ENCODE assay signal across 7 cellular contexts in genomic region chr16:29128732-29129457, GRCh38.
DNase-seq lines count a peak whose midpoint lies in the region; ATAC-seq and TF ChIP-seq lines count a peak whose summit lies in the region.
"Not testable (repeated sequence)": the region's sequence is repeated elsewhere in the genome, so short reads cannot be mapped to it uniquely, and the experiment has no call there.

No MANE protein-coding gene starts in this region.

- intact Hi-C loops in left ventricle myocardium inferior (cut with micrococcal nuclease); ovary (cut with DNase I): not testable (repeated sequence)

- not testable (repeated sequence) for TF ChIP-seq EP300 in ovary (IDR thresholded peaks at IDR 0.05); suprapubic skin (IDR thresholded peaks at IDR 0.05)

- DNase-seq in RWPE2 (ENCODE audit: low spot score): peak; percentile 40
- DNase-seq in left ventricle myocardium inferior: not testable (repeated sequence)
- peak; percentile 64 for DNase-seq in mesenteric fat pad (ENCODE audit: low spot score)
- DNase-seq in ovary: peak in 1 of 5 donors; percentile 47
- peak; percentile 53 to 68 for DNase-seq in suprapubic skin (ENCODE audit: low spot score in 2 of 2)

- 48% methylated on average over 20 of the region's 20 CpGs for WGBS in liver
- 58 to 73% (median 69%) methylated on average over 17 to 20 of the region's 20 CpGs for WGBS in ovary, 3 donors
- WGBS in suprapubic skin: 20% methylated on average over 1 of the region's 20 CpGs

- H2AFZ ChIP-seq in KMS-11 (ENCODE audit: low read depth): peak overlapping the region; percentile 59; the same call in 1 of the 2 replicates

- not testable (repeated sequence) for TF ChIP-seq CTCF in KMS-11 (conservative IDR thresholded peaks at IDR 0.05; ENCODE audit: low read depth, low read length); RWPE2 (IDR thresholded peaks at IDR 0.05; ENCODE audit: poor library complexity, severe bottlenecking); left ventricle myocardium inferior (IDR thresholded peaks at IDR 0.05; ENCODE audit: borderline replicate concordance); liver (IDR thresholded peaks at IDR 0.05; ENCODE audit: low read depth, low read length, missing input control); ovary (IDR thresholded peaks at IDR 0.05); suprapubic skin (IDR thresholded peaks at IDR 0.05)

- H3K9ac ChIP-seq in KMS-11 (peak overlapping the region; percentile 27; the same call in 1 of the 2 replicates), liver (ENCODE audit: low read depth in 1 of 2, low read length in 2 of 2) (peak overlapping the region; percentile 19 to 45)

- H3K27ac ChIP-seq in KMS-11 (peak overlapping the region; percentile 47; the same call in 1 of the 2 replicates), left ventricle myocardium inferior (replicated peaks) (peak overlapping the region; percentile 75), liver (ENCODE audit: low read depth in 1 of 2, low read length in 2 of 2) (peak overlapping the region; percentile 93 to 95), ovary (peak overlapping the region; percentile 59 to 88)
- not testable (repeated sequence) for H3K27ac ChIP-seq in RWPE2 (ENCODE audit: poor library complexity, severe bottlenecking); suprapubic skin

- not testable (repeated sequence) for TF ChIP-seq RAD21 in liver (IDR thresholded peaks at IDR 0.05)

- TF ChIP-seq POLR2A in ovary (IDR thresholded peaks at IDR 0.05); suprapubic skin (IDR thresholded peaks at IDR 0.05): not testable (repeated sequence)

- not testable (repeated sequence) for H3K9me3 ChIP-seq in RWPE2 (ENCODE audit: severe bottlenecking); left ventricle myocardium inferior (replicated peaks); liver (ENCODE audit: control insufficient read depth in 4 of 4, low read length in 3 of 4); ovary; suprapubic skin

- not testable (repeated sequence) for H3K36me3 ChIP-seq in KMS-11 (ENCODE audit: insufficient read depth); RWPE2 (ENCODE audit: low read depth); left ventricle myocardium inferior; liver (ENCODE audit: control insufficient read depth in 4 of 4, insufficient read depth in 3 of 4, low read depth in 1 of 4, low read length in 3 of 4); ovary; suprapubic skin

- not testable (repeated sequence) for H3K79me2 ChIP-seq in KMS-11 (ENCODE audit: insufficient read depth, low read depth)

- H3K4me3 ChIP-seq in KMS-11 (IDR thresholded peaks at IDR 0.05; ENCODE audit: insufficient read depth, low read depth, low read length); RWPE2 (ENCODE audit: severe bottlenecking); left ventricle myocardium inferior; liver (ENCODE audit: low read depth in 1 of 3, low read length in 3 of 3); ovary; suprapubic skin: not testable (repeated sequence)

- H3K4me2 ChIP-seq in KMS-11: peak overlapping the region; percentile 94

- H4K20me1 ChIP-seq in KMS-11 (ENCODE audit: insufficient read depth): not testable (repeated sequence)

- not testable (repeated sequence) for H3K27me3 ChIP-seq in KMS-11 (ENCODE audit: insufficient read depth, low read depth); RWPE2 (ENCODE audit: insufficient read depth, poor library complexity, severe bottlenecking); left ventricle myocardium inferior (ENCODE audit: low read depth); liver (ENCODE audit: control insufficient read depth in 4 of 4, insufficient read depth in 4 of 4, low read length in 3 of 4); ovary; suprapubic skin

- H3K4me1 ChIP-seq in KMS-11 (ENCODE audit: low read depth, poor library complexity, severe bottlenecking) (peaks cover 25% of the 10 kb centered on the region), left ventricle myocardium inferior (peaks cover 41% of the 10 kb centered on the region), liver (ENCODE audit: control insufficient read depth in 4 of 4, insufficient read depth in 4 of 4, low read length in 3 of 4) (peaks cover 0 to 35% (median 17%) of the 10 kb centered on the region in 4 donors), ovary (ENCODE audit: insufficient read depth) (peaks cover 17% of the 10 kb centered on the region), suprapubic skin (peaks cover 35% of the 10 kb centered on the region)
- H3K4me1 ChIP-seq in RWPE2 (ENCODE audit: insufficient read depth, poor library complexity, severe bottlenecking): not testable (repeated sequence)

- ATAC-seq in RWPE2 (ENCODE audit: low read depth): not testable (repeated sequence)

TF ChIP-seq in liver, 16 proteins besides CTCF, POLR2A, EP300 and RAD21:
- peak; percentile 25 to 41 for TF ChIP-seq RXRA (IDR thresholded peaks at IDR 0.05)
